ENCODE assay signal across 7 cellular contexts in the genomic region with DNA sequence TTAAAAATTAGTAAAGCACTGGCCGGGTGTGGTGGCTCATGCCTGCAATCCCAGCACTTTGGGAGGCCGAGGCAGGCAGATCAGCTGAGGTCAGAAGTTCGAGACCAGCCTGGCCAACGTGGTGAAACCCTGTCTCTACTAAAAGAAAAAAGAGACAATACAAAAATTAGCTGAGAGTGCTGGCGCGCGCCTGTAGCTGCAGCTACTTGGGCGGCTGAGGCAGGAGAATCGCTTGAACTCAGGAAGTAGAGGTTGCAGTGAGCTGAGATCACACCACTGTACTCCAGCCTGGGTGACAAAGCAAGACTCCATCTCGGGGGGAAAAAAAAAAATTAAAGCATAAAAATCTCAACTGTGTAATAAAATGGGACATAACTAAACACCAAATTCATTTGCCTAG. TPM values are rescaled to one million over a fixed set of nuclear protein-coding genes. Genes with fewer than 3 reads are reported as not detected.
DNase-seq lines count a peak whose midpoint lies in the region; ATAC-seq, FAIRE-seq and TF ChIP-seq lines count a peak whose summit lies in the region.
"Not testable (repeated sequence)": the region's sequence is repeated elsewhere in the genome, so short reads cannot be mapped to it uniquely, and the experiment has no call there.

No MANE protein-coding gene starts in this region.

- not testable (repeated sequence) for H3K79me1 ChIP-seq in H1 (ENCODE audit: low read depth, low read length)

- H3K4me2 ChIP-seq in DND-41 (ENCODE audit: insufficient read depth, low read length); H1 (ENCODE audit: insufficient read depth in 1 of 2, low read depth in 2 of 2, low read length in 2 of 2): not testable (repeated sequence)

- not testable (repeated sequence) for H2BK12ac ChIP-seq in H1 (ENCODE audit: low read depth, low read length)

- H3K27ac ChIP-seq in DND-41 (ENCODE audit: low read length); H1 (ENCODE audit: low read depth, low read length): not testable (repeated sequence)

- H4K20me1 ChIP-seq in DND-41 (ENCODE audit: insufficient read depth, low read length): peaks cover 83% of the 10 kb centered on the region
- peaks cover 14 to 23% of the 10 kb centered on the region in 2 experiments for H4K20me1 ChIP-seq in H1 (replicated peaks in 1 of 2; ENCODE audit: control insufficient read depth in 1 of 2, insufficient read depth in 2 of 2, low read length in 2 of 2)

- H3K23me2 ChIP-seq in H1 (ENCODE audit: low read depth, low read length): not testable (repeated sequence)

- TF ChIP-seq CTCF in DND-41 (IDR thresholded peaks at IDR 0.05; ENCODE audit: borderline replicate concordance, extremely low read depth, low read length, poor library complexity, severe bottlenecking); H1 (IDR thresholded peaks at IDR 0.05; ENCODE audit: control extremely low read depth in 1 of 3, insufficient read depth in 1 of 3, low read depth in 1 of 3, low read length in 3 of 3): not testable (repeated sequence)

- not testable (repeated sequence) for H3K23ac ChIP-seq in H1 (ENCODE audit: insufficient read length)

- H2BK15ac ChIP-seq in H1 (ENCODE audit: low read length): not testable (repeated sequence)

- H2AK5ac ChIP-seq in H1 (ENCODE audit: low read depth, low read length): not testable (repeated sequence)

- ATAC-seq in DND-41 (ENCODE audit: insufficient read depth, low read depth): peak; percentile 68

- H3K27me3 ChIP-seq in DND-41 (ENCODE audit: insufficient read depth, low read length, poor library complexity); H1 (replicated peaks in 1 of 4; ENCODE audit: control insufficient read depth in 3 of 4, extremely low read depth in 1 of 4, insufficient read depth in 3 of 4, low read length in 3 of 4): not testable (repeated sequence)

- H3K9me3 Mint-ChIP-seq in T-helper 2 cell treated with Interferon-gamma antibody and Interleukin-4, amounts not matched to agents 5 μg/mL and 100 μg/mL, for 36 hours; activated CD4-positive, alpha-beta memory T cell treated with anti-CD3 and anti-CD28 coated beads, Interleukin-2, amount 10 ng/mL, durations not matched to agents 7 days and 5 days; activated T-helper 1 cell treated with anti-CD3 and anti-CD28 coated beads, Interleukin-12 subunit alpha, Interleukin-12 subunit beta, Interleukin-2, Interleukin-4 antibody, amounts not matched to agents 30 ng/mL and 10 ng/mL and 1 ng/mL, durations not matched to agents 14 hours and 24 hours and 36 hours; activated naive CD8-positive, alpha-beta T cell (ENCODE audit: low read depth): not testable (repeated sequence)

- peak overlapping the region; percentile 4 for H3K4me3 Mint-ChIP-seq in T-helper 2 cell treated with Interferon-gamma antibody and Interleukin-4, amounts not matched to agents 5 μg/mL and 100 μg/mL, for 36 hours
- peak overlapping the region; percentile 18 for H3K4me3 Mint-ChIP-seq in activated CD4-positive, alpha-beta memory T cell treated with anti-CD3 and anti-CD28 coated beads, Interleukin-2, amount 10 ng/mL, durations not matched to agents 7 days and 5 days
- H3K4me3 Mint-ChIP-seq in activated T-helper 1 cell treated with anti-CD3 and anti-CD28 coated beads, Interleukin-12 subunit alpha, Interleukin-12 subunit beta, Interleukin-2, Interleukin-4 antibody, amounts not matched to agents 30 ng/mL and 10 ng/mL and 1 ng/mL, durations not matched to agents 14 hours and 24 hours and 36 hours: not testable (repeated sequence)
- H3K4me3 Mint-ChIP-seq in activated naive CD8-positive, alpha-beta T cell: peak overlapping the region; percentile 14

- H3K79me2 ChIP-seq in DND-41 (ENCODE audit: insufficient read depth, low read length): peaks cover 100% of the 10 kb centered on the region
- H3K79me2 ChIP-seq in H1 (ENCODE audit: control insufficient read depth in 1 of 2, insufficient read depth in 2 of 2, low read length in 2 of 2): peaks cover 66 to 99% of the 10 kb centered on the region in 2 experiments

- peaks cover 27% of the 10 kb centered on the region for H3K36me3 Mint-ChIP-seq in T-helper 2 cell treated with Interferon-gamma antibody and Interleukin-4, amounts not matched to agents 5 μg/mL and 100 μg/mL, for 36 hours (ENCODE audit: low read depth)
- H3K36me3 Mint-ChIP-seq in activated CD4-positive, alpha-beta memory T cell treated with anti-CD3 and anti-CD28 coated beads, Interleukin-2, amount 10 ng/mL, durations not matched to agents 7 days and 5 days (ENCODE audit: low read depth): peaks cover 28% of the 10 kb centered on the region
- peaks cover 26% of the 10 kb centered on the region for H3K36me3 Mint-ChIP-seq in activated T-helper 1 cell treated with anti-CD3 and anti-CD28 coated beads, Interleukin-12 subunit alpha, Interleukin-12 subunit beta, Interleukin-2, Interleukin-4 antibody, amounts not matched to agents 30 ng/mL and 10 ng/mL and 1 ng/mL, durations not matched to agents 14 hours and 24 hours and 36 hours (ENCODE audit: low read depth)
- H3K36me3 Mint-ChIP-seq in activated naive CD8-positive, alpha-beta T cell: not testable (repeated sequence)

- H3K36me3 ChIP-seq in DND-41 (ENCODE audit: insufficient read depth, low read length); H1 (ENCODE audit: control insufficient read depth in 2 of 4, insufficient read depth in 4 of 4, low read length in 3 of 4): not testable (repeated sequence)

- DNase-seq in DND-41: peak; percentile 49
- DNase-seq in T-helper 2 cell treated with Interferon-gamma antibody and Interleukin-4, amounts not matched to agents 5 μg/mL and 100 μg/mL, for 36 hours (ENCODE audit: low spot score); activated T-helper 1 cell treated with anti-CD3 and anti-CD28 coated beads, Interleukin-12 subunit alpha, Interleukin-12 subunit beta, Interleukin-2, Interleukin-4 antibody, amounts not matched to agents 30 ng/mL and 10 ng/mL and 1 ng/mL, durations not matched to agents 14 hours and 24 hours and 36 hours (ENCODE audit: low spot score); H1 (ENCODE audit: low read depth in 1 of 2, low spot score in 2 of 2): not testable (repeated sequence)
- peak; percentile 56 for DNase-seq in activated CD4-positive, alpha-beta memory T cell treated with anti-CD3 and anti-CD28 coated beads, Interleukin-2, amount 10 ng/mL, durations not matched to agents 7 days and 5 days
- peak; percentile 26 for DNase-seq in stimulated activated CD4-positive, alpha-beta T cell treated with anti-CD3 and anti-CD28 coated beads, Interleukin-15, amount 100 ng/mL, for 24 hours

- not testable (repeated sequence) for H2BK20ac ChIP-seq in H1 (ENCODE audit: low read length)

- not testable (repeated sequence) for H3K27me3 Mint-ChIP-seq in T-helper 2 cell treated with Interferon-gamma antibody and Interleukin-4, amounts not matched to agents 5 μg/mL and 100 μg/mL, for 36 hours (ENCODE audit: low read depth); activated CD4-positive, alpha-beta memory T cell treated with anti-CD3 and anti-CD28 coated beads, Interleukin-2, amount 10 ng/mL, durations not matched to agents 7 days and 5 days; activated T-helper 1 cell treated with anti-CD3 and anti-CD28 coated beads, Interleukin-12 subunit alpha, Interleukin-12 subunit beta, Interleukin-2, Interleukin-4 antibody, amounts not matched to agents 30 ng/mL and 10 ng/mL and 1 ng/mL, durations not matched to agents 14 hours and 24 hours and 36 hours (ENCODE audit: insufficient read depth); activated naive CD8-positive, alpha-beta T cell

- peak overlapping the region; percentile 66; the same call in 1 of the 2 replicates for H4K8ac ChIP-seq in H1 (ENCODE audit: extremely low read depth, insufficient read depth, low read length)

- not testable (repeated sequence) for H3K4me3 ChIP-seq in DND-41 (ENCODE audit: low read depth in 1 of 2, low read length in 2 of 2); H1 (ENCODE audit: extremely low read depth in 1 of 4, insufficient read depth in 2 of 4, low read depth in 3 of 4, low read length in 4 of 4)

- not testable (repeated sequence) for FAIRE-seq in H1 (lab: Jason Lieb, UNC)

- H3K4me1 ChIP-seq in DND-41 (ENCODE audit: insufficient read depth, low read length); H1 (replicated peaks in 1 of 4; ENCODE audit: control insufficient read depth in 3 of 4, insufficient read depth in 4 of 4, low read length in 3 of 4): not testable (repeated sequence)

- not testable (repeated sequence) for TF ChIP-seq POLR2A in H1 (IDR thresholded peaks at IDR 0.05; ENCODE audit: control extremely low read depth in 1 of 2, low read depth in 2 of 2, low read length in 2 of 2)

- not testable (repeated sequence) for H3K4ac ChIP-seq in H1 (replicated peaks; ENCODE audit: insufficient read length, low read depth, low read length)

- H2BK120ac ChIP-seq in H1 (replicated peaks; ENCODE audit: low read depth, low read length): not testable (repeated sequence)

- not testable (repeated sequence) for TF ChIP-seq RAD21 in H1 (IDR thresholded peaks at IDR 0.05 in 1 of 2, conservative IDR thresholded peaks at IDR 0.05 in 1 of 2; ENCODE audit: low read depth in 2 of 2, low read length in 2 of 2)

- not testable (repeated sequence) for H4K5ac ChIP-seq in H1 (ENCODE audit: insufficient read length, low read depth, low read length)

- not testable (repeated sequence) for H3K14ac ChIP-seq in H1 (ENCODE audit: insufficient read length)

- peak overlapping the region; percentile 55 for H3K27ac Mint-ChIP-seq in T-helper 2 cell treated with Interferon-gamma antibody and Interleukin-4, amounts not matched to agents 5 μg/mL and 100 μg/mL, for 36 hours
- H3K27ac Mint-ChIP-seq in activated CD4-positive, alpha-beta memory T cell treated with anti-CD3 and anti-CD28 coated beads, Interleukin-2, amount 10 ng/mL, durations not matched to agents 7 days and 5 days: peak overlapping the region; percentile 58
- peak overlapping the region; percentile 41 for H3K27ac Mint-ChIP-seq in activated T-helper 1 cell treated with anti-CD3 and anti-CD28 coated beads, Interleukin-12 subunit alpha, Interleukin-12 subunit beta, Interleukin-2, Interleukin-4 antibody, amounts not matched to agents 30 ng/mL and 10 ng/mL and 1 ng/mL, durations not matched to agents 14 hours and 24 hours and 36 hours
- H3K27ac Mint-ChIP-seq in activated naive CD8-positive, alpha-beta T cell: peak overlapping the region; percentile 92

- peaks cover 49% of the 10 kb centered on the region for H3K4me1 Mint-ChIP-seq in T-helper 2 cell treated with Interferon-gamma antibody and Interleukin-4, amounts not matched to agents 5 μg/mL and 100 μg/mL, for 36 hours (ENCODE audit: low read depth)
- H3K4me1 Mint-ChIP-seq in activated CD4-positive, alpha-beta memory T cell treated with anti-CD3 and anti-CD28 coated beads, Interleukin-2, amount 10 ng/mL, durations not matched to agents 7 days and 5 days: peaks cover 55% of the 10 kb centered on the region
- peaks cover 61% of the 10 kb centered on the region for H3K4me1 Mint-ChIP-seq in activated T-helper 1 cell treated with anti-CD3 and anti-CD28 coated beads, Interleukin-12 subunit alpha, Interleukin-12 subunit beta, Interleukin-2, Interleukin-4 antibody, amounts not matched to agents 30 ng/mL and 10 ng/mL and 1 ng/mL, durations not matched to agents 14 hours and 24 hours and 36 hours (ENCODE audit: low read depth)
- peaks cover 76% of the 10 kb centered on the region for H3K4me1 Mint-ChIP-seq in activated naive CD8-positive, alpha-beta T cell (ENCODE audit: low read depth)

- not testable (repeated sequence) for H3K18ac ChIP-seq in H1 (ENCODE audit: extremely low read depth, low read length)

- H2BK5ac ChIP-seq in H1 (ENCODE audit: low read depth, low read length): not testable (repeated sequence)

- CTCF ChIA-PET in activated CD4-positive, alpha-beta memory T cell treated with anti-CD3 and anti-CD28 coated beads, Interleukin-2, amount 10 ng/mL, durations not matched to agents 7 days and 5 days (lab: Charles Lee): interaction anchor here (0.7 kb wide), 1 partner anchor 225 kb away, joined by 3 read pairs; no protein-coding TSS in a partner anchor
- CTCF ChIA-PET in H1 (lab: Charles Lee; ENCODE audit: partially characterized antibody): interaction anchor here (0.6 kb wide), 1 partner anchor 70 kb away, joined by 3 read pairs; no protein-coding TSS in a partner anchor

- WGBS in H1 (ENCODE audit: extremely low coverage in 1 of 2, insufficient coverage in 1 of 2, insufficient read length in 1 of 2, insufficient replicate concordance in 2 of 2, low coverage in 1 of 2, low lambda C conversion rate in 2 of 2, missing lambda C conversion rate in 1 of 2), 2 experiments: 97% methylated on average over 10 of the region's 10 CpGs; no CpG with 5 or more reads in 1 of the 2 experiments

- not testable (repeated sequence) for H4K91ac ChIP-seq in H1 (replicated peaks; ENCODE audit: insufficient read length, low read length)

- intact Hi-C loops in activated T-helper 1 cell treated with anti-CD3 and anti-CD28 coated beads, Interleukin-12 subunit alpha, Interleukin-12 subunit beta, Interleukin-2, Interleukin-4 antibody, amounts not matched to agents 30 ng/mL and 10 ng/mL and 1 ng/mL, durations not matched to agents 14 hours and 24 hours and 36 hours (cut with micrococcal nuclease): loop anchor here (2.0 kb wide), 1 partner anchor 14 kb away; no protein-coding TSS in a partner anchor

- TF ChIP-seq EP300 in H1 (IDR thresholded peaks at IDR 0.05; ENCODE audit: borderline replicate concordance in 1 of 2, low read depth in 2 of 2, low read length in 2 of 2): not testable (repeated sequence)

- H3K9me3 ChIP-seq in DND-41 (ENCODE audit: insufficient read depth, low read length, severe bottlenecking); H1 (ENCODE audit: insufficient read depth in 2 of 2, low read depth in 1 of 2, low read length in 1 of 2): not testable (repeated sequence)

- not testable (repeated sequence) for H3K56ac ChIP-seq in H1 (replicated peaks; ENCODE audit: insufficient read length, low read depth, low read length)

- POLR2A ChIA-PET in activated CD4-positive, alpha-beta memory T cell treated with anti-CD3 and anti-CD28 coated beads, Interleukin-2, amount 10 ng/mL, durations not matched to agents 7 days and 5 days (lab: Charles Lee): interaction anchor here (0.5 to 2.8 kb wide), 3 partner anchors 12 to 464 kb away, joined by 3 to 10 read pairs (median 5); a partner anchor contains a TSS
- POLR2A ChIA-PET in H1 (lab: Charles Lee; ENCODE audit: partially characterized antibody): not testable (repeated sequence)

- H2AFZ ChIP-seq in DND-41 (ENCODE audit: low read depth, low read length); H1 (ENCODE audit: low read length): not testable (repeated sequence)

- H3K9ac ChIP-seq in DND-41 (ENCODE audit: low read depth, low read length); H1 (replicated peaks in 1 of 4; ENCODE audit: extremely low read depth in 1 of 4, low read depth in 3 of 4, low read length in 3 of 4): not testable (repeated sequence)

RNA-seq across cellular contexts. Expression of a gene that starts 58.1 kb away (rescaled TPM):
- total RNA-seq in activated CD4-positive, alpha-beta memory T cell treated with anti-CD3 and anti-CD28 coated beads, Interleukin-2, amount 10 ng/mL, durations not matched to agents 7 days and 5 days: 100 to 1,000 TPM; 178 to 187 TPM
- total RNA-seq in activated T-helper 1 cell treated with anti-CD3 and anti-CD28 coated beads, Interleukin-12 subunit alpha, Interleukin-12 subunit beta, Interleukin-2, Interleukin-4 antibody, amounts not matched to agents 30 ng/mL and 10 ng/mL and 1 ng/mL, durations not matched to agents 14 hours and 24 hours and 36 hours: 184 and 190 TPM in 2 replicates
- total RNA-seq in H1 (2021; fragmentation: NEBNext Ultra II Directional; extraction: Animal tissue kit (Norgen Biotek cat#: 25700)): 138 and 147 TPM in 2 replicates
- 20.9 and 28.1 TPM in 2 replicates for polyA plus RNA-seq in H1 (2011; rRNA removed)
- polyA plus RNA-seq in H1 (2011; cell fraction: cytosol; rRNA removed): 36.0 TPM
- 91.0 TPM for polyA plus RNA-seq in H1 (2011; cell fraction: nucleus; rRNA removed)
- 51.1 to 72.3 TPM (median 62.1 TPM) in 4 replicates for polyA plus RNA-seq in H1 (2012, experiment 1 of 2)
- polyA plus RNA-seq in H1 (2012, experiment 2 of 2): 2.8 TPM
- polyA plus RNA-seq in H1 (2013, experiment 1 of 2): 43.4 TPM
- 41.3 TPM for polyA plus RNA-seq in H1 (2013, experiment 2 of 2)
- polyA minus RNA-seq in H1 (2011; rRNA and poly(A)+ RNA removed): 312 and 364 TPM in 2 replicates
- polyA minus RNA-seq in H1 (2011; cell fraction: cytosol; rRNA and poly(A)+ RNA removed): 159 TPM
- polyA minus RNA-seq in H1 (2011; cell fraction: nucleus; rRNA and poly(A)+ RNA removed): 354 TPM

Comparison
In these comparisons a context has a peak if more than half of its experiments do, and no peak if none do; other contexts are left out.
1. H3K27ac Mint-ChIP-seq: peak in every context shown above with its lines; median percentile 92 in activated naive CD8-positive, alpha-beta T cell; 58 in activated CD4-positive, alpha-beta memory T cell treated with anti-CD3 and anti-CD28 coated beads, Interleukin-2, amount 10 ng/mL, durations not matched to agents 7 days and 5 days; 55 in T-helper 2 cell treated with Interferon-gamma antibody and Interleukin-4, amounts not matched to agents 5 μg/mL and 100 μg/mL, for 36 hours; 41 in activated T-helper 1 cell treated with anti-CD3 and anti-CD28 coated beads, Interleukin-12 subunit alpha, Interleukin-12 subunit beta, Interleukin-2, Interleukin-4 antibody, amounts not matched to agents 30 ng/mL and 10 ng/mL and 1 ng/mL, durations not matched to agents 14 hours and 24 hours and 36 hours.